34 cellular contexts compared by ENCODE assay signal in the genomic region with DNA sequence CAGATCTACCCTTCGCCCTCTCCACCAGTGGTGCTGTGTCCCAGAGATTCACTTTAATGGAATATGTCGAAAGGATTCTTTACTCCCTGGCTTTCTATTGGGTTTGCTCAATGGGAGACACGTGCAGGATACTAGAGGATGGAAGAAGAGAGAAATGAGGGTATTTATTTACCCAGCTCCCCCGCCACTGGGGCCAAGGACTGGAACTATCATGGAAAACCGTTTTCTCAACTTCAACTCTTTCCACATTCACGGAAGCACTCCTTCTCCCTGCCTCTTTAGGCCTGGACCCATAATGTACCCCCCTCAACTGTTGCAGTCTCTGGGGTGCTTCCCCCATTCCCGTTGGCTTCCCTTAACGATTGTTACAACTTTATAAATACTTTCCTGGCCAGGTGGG.
"Had no signal": no experiment of that assay in that cellular context is flagged by ENCODE, and none has a peak within 500 bp of the region (broad histone marks: within the 10 kb centered on the region; RNA-seq: fewer than 3 reads in every experiment).

No MANE protein-coding gene starts in this region.

- H3K27me3 ChIP-seq: MG63 had no signal

- H3K27ac ChIP-seq: KMS-11 had no signal

- H3K9me3 ChIP-seq: MG63 had no signal

- H3K36me3 ChIP-seq: MG63 had no signal

- H3K9ac ChIP-seq: KMS-11 had no signal

- DNase-seq: Karpas-422, Kasumi-1, MG63, MM.1S, MV-4-11, NCI-H1048, NCI-H1092, NCI-H1092 treated with DMSO at 0.1 percent for 48 hours, NCI-H1105, NCI-H1105 treated with DMSO at 0.1 percent for 48 hours, NCI-H1417, NCI-H1417 treated with DMSO at 0.1 percent for 48 hours, NCI-H1436, NCI-H1436 treated with DMSO at 0.1 percent for 48 hours, NCI-H146, NCI-H1694, NCI-H1694 treated with DMSO at 0.1 percent for 48 hours, NCI-H187, NCI-H187 treated with DMSO at 0.1 percent for 48 hours, NCI-H1930, NCI-H2029, NCI-H2029 treated with DMSO at 0.1 percent for 48 hours, NCI-H2081, NCI-H2081 treated with DMSO at 0.1 percent for 48 hours, NCI-H2107, NCI-H2171, NCI-H2171 treated with DMSO at 0.1 percent for 48 hours, NCI-H2227 treated with DMSO at 0.1 percent for 48 hours, NCI-H226, NCI-H345, NCI-H446, NCI-H446 treated with DMSO at 0.1 percent for 48 hours, NCI-H510A had no signal

- H3K4me3 ChIP-seq: MG63 had no signal

- H3K4me2 ChIP-seq: KMS-11 had no signal
